In genomic region chr16:85898521-85899442, GRCh38 we compare ENCODE assay signal across 8 cellular contexts. TPM values are rescaled to one million over a fixed set of nuclear protein-coding genes. Genes with fewer than 3 reads are reported as not detected.
DNase-seq lines count a peak whose midpoint lies in the region; ATAC-seq, FAIRE-seq and TF ChIP-seq lines count a peak whose summit lies in the region.

Gene IRF8, plus strand, starts transcription at chr16:85899162. Its CDS starts 3,854 bp downstream, at chr16:85903016.

- intact Hi-C loops in left ventricle myocardium inferior (cut with micrococcal nuclease), result no loop called here

- H3K36me3 ChIP-seq in left ventricle myocardium inferior (no peaks in the 10 kb centered on the region), rectal smooth muscle tissue (ENCODE audit: control insufficient read depth, insufficient read depth, low read length) (peaks cover 2% of the 10 kb centered on the region)

- peak within 1 kb of the TSS; percentile 40 for H3K9ac ChIP-seq in rectal smooth muscle tissue (ENCODE audit: low read length)

- H3K9me3 ChIP-seq in left ventricle myocardium inferior (replicated peaks), result no peaks in the 10 kb centered on the region

- ATAC-seq in GM21529 (IDR thresholded peaks at IDR 0.05; ENCODE audit: unreplicated experiment), result peak; percentile 47

- no peak for TF ChIP-seq CTCF in left ventricle myocardium inferior (IDR thresholded peaks at IDR 0.05; ENCODE audit: borderline replicate concordance)

- H3K27me3 ChIP-seq in left ventricle myocardium inferior (ENCODE audit: low read depth) (peaks cover 99% of the 10 kb centered on the region), rectal smooth muscle tissue (ENCODE audit: control insufficient read depth, insufficient read depth, low read length) (peaks cover 3% of the 10 kb centered on the region)

- no peak for FAIRE-seq in urothelium cell line (lab: Jason Lieb, UNC)

- H3K4me1 ChIP-seq in left ventricle myocardium inferior (peaks cover 16% of the 10 kb centered on the region), rectal smooth muscle tissue (ENCODE audit: control insufficient read depth, insufficient read depth, low read length) (no peaks in the 10 kb centered on the region)

- H3K4me3 ChIP-seq in left ventricle myocardium inferior, result peak within 1 kb of the TSS; percentile 71
- peak within 1 kb of the TSS; percentile 74 for H3K4me3 ChIP-seq in rectal smooth muscle tissue (ENCODE audit: low read length)

- H3K27ac ChIP-seq in left ventricle myocardium inferior (replicated peaks) (peak within 1 kb of the TSS; percentile 44), rectal smooth muscle tissue (ENCODE audit: low read depth, low read length) (peak within 1 kb of the TSS; percentile 9)

- DNase-seq in COLO668 (lab: John Stamatoyannopoulos, UW; ENCODE audit: unreplicated experiment) (peak; percentile 56), NOMO-1 treated with dmso at 0.1 percent for 144 hours (lab: John Stamatoyannopoulos, UW; ENCODE audit: unreplicated experiment) (peak; percentile 87), left ventricle myocardium inferior (peak; percentile 73), urothelium cell line (ENCODE audit: low spot score) (peak; percentile 91), HCEC 1CT (no peak)
- DNase-seq in activated naive CD4-positive, alpha-beta T cell (lab: John Stamatoyannopoulos, UW), result peak; percentile 31 to 73 (median 66)

RNA-seq across cellular contexts. Expression of gene IRF8, which starts in this region (rescaled TPM):
- total RNA-seq in left ventricle myocardium inferior, result 2.7 TPM
